In genomic region chr11:73982595-73982989, GRCh38 we compare ENCODE assay signal across 8 cellular contexts. TPM values are rescaled to one million over a fixed set of nuclear protein-coding genes. Genes with fewer than 3 reads are reported as not detected.
DNase-seq lines count a peak whose midpoint lies in the region; ATAC-seq and TF ChIP-seq lines count a peak whose summit lies in the region.

UCP2 (minus strand) TSS chr11:73982843; CDS start chr11:73978378, 4,465 bp downstream.

- H3K4me3 Mint-ChIP-seq in T-helper 2 cell treated with Interferon-gamma antibody and Interleukin-4, amounts not matched to agents 5 μg/mL and 100 μg/mL, for 36 hours: peak within 1 kb of the TSS; percentile 97

- H3K27ac Mint-ChIP-seq in T-helper 2 cell treated with Interferon-gamma antibody and Interleukin-4, amounts not matched to agents 5 μg/mL and 100 μg/mL, for 36 hours: peak within 1 kb of the TSS; percentile 98

- no peaks in the 10 kb centered on the region for H3K9me3 Mint-ChIP-seq in T-helper 2 cell treated with Interferon-gamma antibody and Interleukin-4, amounts not matched to agents 5 μg/mL and 100 μg/mL, for 36 hours

- intact Hi-C loops in sciatic nerve (cut with DNase I): no loop called here

- peak; percentile 88 for DNase-seq in GM13976 (ENCODE audit: low spot score)
- peak; percentile 87 for DNase-seq in NCI-H146 treated with DMSO at 0.1 percent for 48 hours (lab: John Stamatoyannopoulos, UW; ENCODE audit: unreplicated experiment)
- DNase-seq in T-helper 2 cell treated with Interferon-gamma antibody and Interleukin-4, amounts not matched to agents 5 μg/mL and 100 μg/mL, for 36 hours (ENCODE audit: low spot score): peak; percentile 85
- DNase-seq in anterior cingulate cortex (lab: John Stamatoyannopoulos, UW): peak in 50 of 58 donors; percentile 40 to 89 (median 75)
- DNase-seq in hippocampal formation (lab: John Stamatoyannopoulos, UW): peak; percentile 71 to 86
- peak; percentile 88 for DNase-seq in sciatic nerve (ENCODE audit: low spot score)
- no peak for DNase-seq in cerebellar cortex (ENCODE audit: low spot score)

- peaks cover 49% of the 10 kb centered on the region for H3K36me3 Mint-ChIP-seq in T-helper 2 cell treated with Interferon-gamma antibody and Interleukin-4, amounts not matched to agents 5 μg/mL and 100 μg/mL, for 36 hours (ENCODE audit: low read depth)

- no peak for TF ChIP-seq CTCF in GM13976 (IDR thresholded peaks at IDR 0.05; ENCODE audit: borderline replicate concordance, control extremely low read depth, extremely low read depth, insufficient read depth, missing control alignments)

- H3K27me3 Mint-ChIP-seq in T-helper 2 cell treated with Interferon-gamma antibody and Interleukin-4, amounts not matched to agents 5 μg/mL and 100 μg/mL, for 36 hours (ENCODE audit: low read depth): no peaks in the 10 kb centered on the region

- in situ Hi-C loops in GM13976 (cut with MboI; ENCODE audit: low sequenced_read_pairs, unreplicated experiment): no loop called here

- peak; percentile 61 for ATAC-seq in HG02798 (IDR thresholded peaks at IDR 0.05; ENCODE audit: poor library complexity, unreplicated experiment)
- peak; percentile 89 for ATAC-seq in sciatic nerve

- peaks cover 55% of the 10 kb centered on the region for H3K4me1 Mint-ChIP-seq in T-helper 2 cell treated with Interferon-gamma antibody and Interleukin-4, amounts not matched to agents 5 μg/mL and 100 μg/mL, for 36 hours (ENCODE audit: low read depth)

RNA-seq across cellular contexts. Expression of gene UCP2, which starts in this region (rescaled TPM):
- total RNA-seq in sciatic nerve: 43.1 TPM
